19 cellular contexts compared by ENCODE assay signal in genomic region chr12:109114644-109115043, GRCh38. TPM values are rescaled to one million over a fixed set of nuclear protein-coding genes. Genes with fewer than 3 reads are reported as not detected.
A peak's percentile ranks its signal among the peaks of the same experiment; 100 is the strongest.
DNase-seq lines count a peak whose midpoint lies in the region; TF ChIP-seq lines count a peak whose summit lies in the region.
"Had no signal": no experiment of that assay in that cellular context is flagged by ENCODE, and none has a peak within 500 bp of the region (broad histone marks: within the 10 kb centered on the region; RNA-seq: fewer than 3 reads in every experiment).

No MANE protein-coding gene starts in this region.

- H3K36me3 ChIP-seq in adrenal gland (replicated peaks in 1 of 2) (no peaks in the 10 kb centered on the region), endocrine pancreas (ENCODE audit: control insufficient read depth, insufficient read depth, low read length) (no peaks in the 10 kb centered on the region)

- no peaks in the 10 kb centered on the region for H3K9me3 Mint-ChIP-seq in nephron progenitor cell
- H3K9me3 Mint-ChIP-seq: activated naive CD8-positive, alpha-beta T cell treated with anti-CD3 and anti-CD28 coated beads, Interleukin-2, amount 50 U/mL, for 24 hours; activated T-helper 17 cell treated with anti-CD3 and anti-CD28 coated beads, Interleukin-2, amount 50 U/mL, for 72 hours; HFFc6; immature natural killer cell; neural crest cell had no signal

- intact Hi-C loops in adrenal gland (cut with DNase I) = loop anchor here in 1 of 2 donors (10.0 kb wide), 1 partner anchor 50 kb away; no protein-coding TSS in a partner anchor

- peak overlapping the region; percentile 28 for H3K4me3 Mint-ChIP-seq in nephron progenitor cell
- H3K4me3 Mint-ChIP-seq: activated naive CD8-positive, alpha-beta T cell treated with anti-CD3 and anti-CD28 coated beads, Interleukin-2, amount 50 U/mL, for 24 hours; activated T-helper 17 cell treated with anti-CD3 and anti-CD28 coated beads, Interleukin-2, amount 50 U/mL, for 72 hours; HFFc6; immature natural killer cell; neural crest cell had no signal

- WGBS in adrenal gland, 4 donors = 40 to 53% (median 52%) methylated on average over 2 of the region's 2 CpGs

- no peaks in the 10 kb centered on the region for H3K27me3 Mint-ChIP-seq in nephron progenitor cell (ENCODE audit: low read depth, poor library complexity)
- H3K27me3 Mint-ChIP-seq: activated naive CD8-positive, alpha-beta T cell treated with anti-CD3 and anti-CD28 coated beads, Interleukin-2, amount 50 U/mL, for 24 hours; activated T-helper 17 cell treated with anti-CD3 and anti-CD28 coated beads, Interleukin-2, amount 50 U/mL, for 72 hours had no signal

- TF ChIP-seq CTCF in adrenal gland (IDR thresholded peaks at IDR 0.05) = no peak
- TF ChIP-seq CTCF in nephron progenitor cell (IDR thresholded peaks at IDR 0.05) = no peak

- H3K27ac ChIP-seq in adrenal gland (peak overlapping the region; percentile 11 to 94 (median 89)), temporal lobe (ENCODE audit: low read depth, low read length) (peak overlapping the region; percentile 83)
- H3K27ac ChIP-seq: tibial artery had no signal

- no peak overlapping the region for H3K27ac Mint-ChIP-seq in nephron progenitor cell
- H3K27ac Mint-ChIP-seq: activated naive CD8-positive, alpha-beta T cell treated with anti-CD3 and anti-CD28 coated beads, Interleukin-2, amount 50 U/mL, for 24 hours; activated T-helper 17 cell treated with anti-CD3 and anti-CD28 coated beads, Interleukin-2, amount 50 U/mL, for 72 hours; HFFc6; immature natural killer cell had no signal

- DNase-seq in adrenal gland = no peak
- no peak for DNase-seq in nephron progenitor cell
- DNase-seq in OCI-M1 (lab: John Stamatoyannopoulos, UW) = no peak
- DNase-seq in hepatic stellate cell (ENCODE audit: low spot score) = no peak
- no peak for DNase-seq in ecto neural progenitor cell (ENCODE audit: low spot score)
- DNase-seq: activated naive CD8-positive, alpha-beta T cell treated with anti-CD3 and anti-CD28 coated beads, Interleukin-2, amount 50 U/mL, for 24 hours; central memory CD4-positive, alpha-beta T cell; effector CD8-positive, alpha-beta T cell; HFFc6; immature natural killer cell; mesendoderm; NCI-H187 treated with DMSO at 0.1 percent for 48 hours; RPMI8226; T1000 had no signal

- H3K4me1 ChIP-seq in adrenal gland (replicated peaks in 1 of 2) (peaks cover 78 to 88% of the 10 kb centered on the region in 2 donors), endocrine pancreas (ENCODE audit: control insufficient read depth, insufficient read depth, low read length) (peaks cover 14% of the 10 kb centered on the region)

- H3K27me3 ChIP-seq in adrenal gland (no peaks in the 10 kb centered on the region), endocrine pancreas (ENCODE audit: control insufficient read depth, insufficient read depth, low read length) (no peaks in the 10 kb centered on the region)
- H3K27me3 ChIP-seq: tibial artery had no signal

- H3K36me3 Mint-ChIP-seq in nephron progenitor cell (ENCODE audit: low read depth) = peaks cover 3% of the 10 kb centered on the region

- peaks cover 68% of the 10 kb centered on the region for H3K4me1 Mint-ChIP-seq in nephron progenitor cell

- H3K4me3 ChIP-seq in adrenal gland (no peak overlapping the region), endocrine pancreas (ENCODE audit: control insufficient read depth, insufficient read depth, low read length) (peak overlapping the region; percentile 27)
- H3K4me3 ChIP-seq: tibial artery had no signal

- H3K9me3 ChIP-seq in adrenal gland (replicated peaks in 1 of 3) (no peaks in the 10 kb centered on the region), endocrine pancreas (ENCODE audit: control insufficient read depth, low read length) (no peaks in the 10 kb centered on the region)
- H3K9me3 ChIP-seq: tibial artery had no signal

- no peak overlapping the region for H3K9ac ChIP-seq in endocrine pancreas (ENCODE audit: control insufficient read depth, insufficient read depth, low read length)

- TF ChIP-seq POLR2A in adrenal gland (IDR thresholded peaks at IDR 0.05) = no peak

RNA-seq across cellular contexts. Expression of gene ACACB, which starts 1.7 kb away (rescaled TPM):
- total RNA-seq in adrenal gland (100 to 1,000 TPM in 2 of 8 donors, 10 to 100 TPM in 6; 41.1 to 143 (median 74.0) TPM), temporal lobe (3.7 TPM)
- 10 to 100 TPM; 35.5 to 87.0 (median 47.5) TPM for polyA plus RNA-seq in adrenal gland

RNA-seq across cellular contexts. Expression of gene UNG, which starts 17.2 kb away (rescaled TPM):
- total RNA-seq in adrenal gland (100 to 1,000 TPM in 3 of 8 donors, 10 to 100 TPM in 5; 55.9 to 135 (median 84.0) TPM), temporal lobe (21.1 TPM)
- polyA plus RNA-seq in adrenal gland = 10 to 100 TPM; 52.5 to 74.2 (median 68.7) TPM

RNA-seq across cellular contexts. Expression of gene ALKBH2, which starts 21.4 kb away (rescaled TPM):
- total RNA-seq in adrenal gland (10 to 100 TPM in 6 of 8 donors, 1 to 10 TPM in 2; 4.2 to 19.9 (median 12.9) TPM), temporal lobe (14.3 TPM)
- polyA plus RNA-seq in adrenal gland = 10 to 100 TPM; 18.3 to 43.6 (median 40.8) TPM
